In the genomic region with DNA sequence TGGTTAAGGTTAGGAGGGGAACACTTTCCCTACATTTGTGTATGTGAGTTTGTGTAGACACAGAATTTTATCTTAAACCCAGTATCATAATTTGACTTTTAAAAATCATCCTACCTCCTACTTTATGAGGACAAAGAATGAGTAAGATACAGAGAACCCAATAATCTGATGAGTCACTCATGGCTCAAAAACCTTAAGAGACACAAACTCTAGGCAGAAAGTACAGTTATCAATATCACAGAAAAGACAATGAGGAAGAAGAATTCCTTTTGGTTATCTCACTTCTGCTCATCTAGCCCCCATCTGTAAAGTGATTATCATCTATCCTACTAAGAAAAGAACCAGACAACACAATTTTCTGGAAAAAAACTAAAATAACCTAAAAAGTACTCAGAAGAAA, we compare ENCODE assay signal across 1 cellular context.
TF ChIP-seq lines count a peak whose summit lies in the region.

No MANE protein-coding gene starts in this region.

TF ChIP-seq in K562, 482 proteins besides CTCF, POLR2A, EP300 and RAD21 (continued from another document and continues in another):
- TF ChIP-seq KDM2B (CRISPR knock-in tag; IDR thresholded peaks at IDR 0.05) (no peak), ZKSCAN1 (IDR thresholded peaks at IDR 0.05; ENCODE audit: low read depth, low read length) (no peak), PRMT5 (CRISPR knock-in tag; IDR thresholded peaks at IDR 0.05) (no peak), MBD1 (CRISPR knock-in tag; IDR thresholded peaks at IDR 0.05) (no peak), ZNF764 (CRISPR knock-in tag; IDR thresholded peaks at IDR 0.05; ENCODE audit: low read depth) (no peak), ZNF699 (CRISPR knock-in tag; IDR thresholded peaks at IDR 0.05; ENCODE audit: insufficient replicate concordance) (no peak), NFE2 (IDR thresholded peaks at IDR 0.05; ENCODE audit: low read depth) (peak; percentile 62), POLR3G (IDR thresholded peaks at IDR 0.05; ENCODE audit: extremely low read depth, insufficient read length, insufficient replicate concordance) (no peak), MCM5 (IDR thresholded peaks at IDR 0.05; ENCODE audit: low read depth) (no peak), ESRRB (CRISPR knock-in tag; IDR thresholded peaks at IDR 0.05; ENCODE audit: borderline replicate concordance) (no peak), DDX20 (tag; IDR thresholded peaks at IDR 0.05; ENCODE audit: low read depth) (no peak), SOX6 (IDR thresholded peaks at IDR 0.05) (peak; percentile 52; the same call in 1 of the 2 replicates), ZNF316 (IDR thresholded peaks at IDR 0.05) (peak; percentile 79), MITF (IDR thresholded peaks at IDR 0.05) (no peak), MTA3 (IDR thresholded peaks at IDR 0.05; ENCODE audit: borderline replicate concordance) (no peak), E2F6 (IDR thresholded peaks at IDR 0.05; ENCODE audit: borderline replicate concordance in 1 of 2, extremely low read depth in 1 of 2, insufficient read depth in 1 of 2, insufficient read length in 1 of 2, low read depth in 1 of 2, low read length in 1 of 2, poor library complexity in 1 of 2, severe bottlenecking in 1 of 2) (no peak), BRCA1 (IDR thresholded peaks at IDR 0.05) (no peak), BRCA1 (CRISPR knock-in tag; IDR thresholded peaks at IDR 0.05) (no peak), PHF21A (IDR thresholded peaks at IDR 0.05; ENCODE audit: borderline replicate concordance, low read depth) (no peak), ZC3H8 (IDR thresholded peaks at IDR 0.05) (no peak), ZNF282 (CRISPR knock-in tag; IDR thresholded peaks at IDR 0.05) (no peak), ZNF384 (IDR thresholded peaks at IDR 0.05; ENCODE audit: low read depth, low read length) (no peak), SMAD1 (IDR thresholded peaks at IDR 0.05; ENCODE audit: low read depth, low read length, partially characterized antibody) (no peak), SAP30 (IDR thresholded peaks at IDR 0.05; ENCODE audit: borderline replicate concordance, insufficient read depth, low read depth, low read length, poor library complexity, severe bottlenecking) (no peak), PRPF4 (IDR thresholded peaks at IDR 0.05; ENCODE audit: insufficient read depth, low read depth, low read length, poor library complexity, severe bottlenecking) (no peak), NR3C1 (CRISPR knock-in tag; IDR thresholded peaks at IDR 0.05) (no peak), FOXM1 (IDR thresholded peaks at IDR 0.05; ENCODE audit: low read depth) (no peak), FOXM1 (CRISPR knock-in tag; IDR thresholded peaks at IDR 0.05; ENCODE audit: low read depth) (no peak), EZH2 (IDR thresholded peaks at IDR 0.05; ENCODE audit: borderline replicate concordance, low read depth, low read length) (no peak), ZBTB49 (CRISPR knock-in tag; IDR thresholded peaks at IDR 0.05; ENCODE audit: borderline replicate concordance) (no peak), E2F3 (CRISPR knock-in tag; IDR thresholded peaks at IDR 0.05) (no peak), FOXA1 (IDR thresholded peaks at IDR 0.05; ENCODE audit: borderline replicate concordance) (no peak), ZNF263 (CRISPR knock-in tag; IDR thresholded peaks at IDR 0.05; ENCODE audit: borderline replicate concordance) (no peak), ZBTB8A (IDR thresholded peaks at IDR 0.05; ENCODE audit: partially characterized antibody) (no peak), CREM (IDR thresholded peaks at IDR 0.05; ENCODE audit: low read depth) (no peak), NUFIP1 (IDR thresholded peaks at IDR 0.05; ENCODE audit: partially characterized antibody) (no peak), SIRT6 (IDR thresholded peaks at IDR 0.05; ENCODE audit: low read depth, low read length) (no peak), ZBED1 (IDR thresholded peaks at IDR 0.05) (no peak), SP2 (IDR thresholded peaks at IDR 0.05; ENCODE audit: extremely low read depth, low read depth, low read length, poor library complexity, severe bottlenecking) (no peak), PPARD (CRISPR knock-in tag; IDR thresholded peaks at IDR 0.05) (no peak), MEF2D (tag; conservative IDR thresholded peaks at IDR 0.05; ENCODE audit: low read depth) (no peak)
- TF ChIP-seq, protein P1, sequence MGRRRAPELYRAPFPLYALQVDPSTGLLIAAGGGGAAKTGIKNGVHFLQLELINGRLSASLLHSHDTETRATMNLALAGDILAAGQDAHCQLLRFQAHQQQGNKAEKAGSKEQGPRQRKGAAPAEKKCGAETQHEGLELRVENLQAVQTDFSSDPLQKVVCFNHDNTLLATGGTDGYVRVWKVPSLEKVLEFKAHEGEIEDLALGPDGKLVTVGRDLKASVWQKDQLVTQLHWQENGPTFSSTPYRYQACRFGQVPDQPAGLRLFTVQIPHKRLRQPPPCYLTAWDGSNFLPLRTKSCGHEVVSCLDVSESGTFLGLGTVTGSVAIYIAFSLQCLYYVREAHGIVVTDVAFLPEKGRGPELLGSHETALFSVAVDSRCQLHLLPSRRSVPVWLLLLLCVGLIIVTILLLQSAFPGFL (CRISPR knock-in tag; IDR thresholded peaks at IDR 0.05) = no peak
- TF ChIP-seq, protein P2, sequence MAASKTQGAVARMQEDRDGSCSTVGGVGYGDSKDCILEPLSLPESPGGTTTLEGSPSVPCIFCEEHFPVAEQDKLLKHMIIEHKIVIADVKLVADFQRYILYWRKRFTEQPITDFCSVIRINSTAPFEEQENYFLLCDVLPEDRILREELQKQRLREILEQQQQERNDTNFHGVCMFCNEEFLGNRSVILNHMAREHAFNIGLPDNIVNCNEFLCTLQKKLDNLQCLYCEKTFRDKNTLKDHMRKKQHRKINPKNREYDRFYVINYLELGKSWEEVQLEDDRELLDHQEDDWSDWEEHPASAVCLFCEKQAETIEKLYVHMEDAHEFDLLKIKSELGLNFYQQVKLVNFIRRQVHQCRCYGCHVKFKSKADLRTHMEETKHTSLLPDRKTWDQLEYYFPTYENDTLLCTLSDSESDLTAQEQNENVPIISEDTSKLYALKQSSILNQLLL (CRISPR knock-in tag; IDR thresholded peaks at IDR 0.05; ENCODE audit: borderline replicate concordance) = no peak
- TF ChIP-seq, protein P3, sequence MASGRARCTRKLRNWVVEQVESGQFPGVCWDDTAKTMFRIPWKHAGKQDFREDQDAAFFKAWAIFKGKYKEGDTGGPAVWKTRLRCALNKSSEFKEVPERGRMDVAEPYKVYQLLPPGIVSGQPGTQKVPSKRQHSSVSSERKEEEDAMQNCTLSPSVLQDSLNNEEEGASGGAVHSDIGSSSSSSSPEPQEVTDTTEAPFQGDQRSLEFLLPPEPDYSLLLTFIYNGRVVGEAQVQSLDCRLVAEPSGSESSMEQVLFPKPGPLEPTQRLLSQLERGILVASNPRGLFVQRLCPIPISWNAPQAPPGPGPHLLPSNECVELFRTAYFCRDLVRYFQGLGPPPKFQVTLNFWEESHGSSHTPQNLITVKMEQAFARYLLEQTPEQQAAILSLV (tag; IDR thresholded peaks at IDR 0.05) = no peak
- TF ChIP-seq, protein P4, sequence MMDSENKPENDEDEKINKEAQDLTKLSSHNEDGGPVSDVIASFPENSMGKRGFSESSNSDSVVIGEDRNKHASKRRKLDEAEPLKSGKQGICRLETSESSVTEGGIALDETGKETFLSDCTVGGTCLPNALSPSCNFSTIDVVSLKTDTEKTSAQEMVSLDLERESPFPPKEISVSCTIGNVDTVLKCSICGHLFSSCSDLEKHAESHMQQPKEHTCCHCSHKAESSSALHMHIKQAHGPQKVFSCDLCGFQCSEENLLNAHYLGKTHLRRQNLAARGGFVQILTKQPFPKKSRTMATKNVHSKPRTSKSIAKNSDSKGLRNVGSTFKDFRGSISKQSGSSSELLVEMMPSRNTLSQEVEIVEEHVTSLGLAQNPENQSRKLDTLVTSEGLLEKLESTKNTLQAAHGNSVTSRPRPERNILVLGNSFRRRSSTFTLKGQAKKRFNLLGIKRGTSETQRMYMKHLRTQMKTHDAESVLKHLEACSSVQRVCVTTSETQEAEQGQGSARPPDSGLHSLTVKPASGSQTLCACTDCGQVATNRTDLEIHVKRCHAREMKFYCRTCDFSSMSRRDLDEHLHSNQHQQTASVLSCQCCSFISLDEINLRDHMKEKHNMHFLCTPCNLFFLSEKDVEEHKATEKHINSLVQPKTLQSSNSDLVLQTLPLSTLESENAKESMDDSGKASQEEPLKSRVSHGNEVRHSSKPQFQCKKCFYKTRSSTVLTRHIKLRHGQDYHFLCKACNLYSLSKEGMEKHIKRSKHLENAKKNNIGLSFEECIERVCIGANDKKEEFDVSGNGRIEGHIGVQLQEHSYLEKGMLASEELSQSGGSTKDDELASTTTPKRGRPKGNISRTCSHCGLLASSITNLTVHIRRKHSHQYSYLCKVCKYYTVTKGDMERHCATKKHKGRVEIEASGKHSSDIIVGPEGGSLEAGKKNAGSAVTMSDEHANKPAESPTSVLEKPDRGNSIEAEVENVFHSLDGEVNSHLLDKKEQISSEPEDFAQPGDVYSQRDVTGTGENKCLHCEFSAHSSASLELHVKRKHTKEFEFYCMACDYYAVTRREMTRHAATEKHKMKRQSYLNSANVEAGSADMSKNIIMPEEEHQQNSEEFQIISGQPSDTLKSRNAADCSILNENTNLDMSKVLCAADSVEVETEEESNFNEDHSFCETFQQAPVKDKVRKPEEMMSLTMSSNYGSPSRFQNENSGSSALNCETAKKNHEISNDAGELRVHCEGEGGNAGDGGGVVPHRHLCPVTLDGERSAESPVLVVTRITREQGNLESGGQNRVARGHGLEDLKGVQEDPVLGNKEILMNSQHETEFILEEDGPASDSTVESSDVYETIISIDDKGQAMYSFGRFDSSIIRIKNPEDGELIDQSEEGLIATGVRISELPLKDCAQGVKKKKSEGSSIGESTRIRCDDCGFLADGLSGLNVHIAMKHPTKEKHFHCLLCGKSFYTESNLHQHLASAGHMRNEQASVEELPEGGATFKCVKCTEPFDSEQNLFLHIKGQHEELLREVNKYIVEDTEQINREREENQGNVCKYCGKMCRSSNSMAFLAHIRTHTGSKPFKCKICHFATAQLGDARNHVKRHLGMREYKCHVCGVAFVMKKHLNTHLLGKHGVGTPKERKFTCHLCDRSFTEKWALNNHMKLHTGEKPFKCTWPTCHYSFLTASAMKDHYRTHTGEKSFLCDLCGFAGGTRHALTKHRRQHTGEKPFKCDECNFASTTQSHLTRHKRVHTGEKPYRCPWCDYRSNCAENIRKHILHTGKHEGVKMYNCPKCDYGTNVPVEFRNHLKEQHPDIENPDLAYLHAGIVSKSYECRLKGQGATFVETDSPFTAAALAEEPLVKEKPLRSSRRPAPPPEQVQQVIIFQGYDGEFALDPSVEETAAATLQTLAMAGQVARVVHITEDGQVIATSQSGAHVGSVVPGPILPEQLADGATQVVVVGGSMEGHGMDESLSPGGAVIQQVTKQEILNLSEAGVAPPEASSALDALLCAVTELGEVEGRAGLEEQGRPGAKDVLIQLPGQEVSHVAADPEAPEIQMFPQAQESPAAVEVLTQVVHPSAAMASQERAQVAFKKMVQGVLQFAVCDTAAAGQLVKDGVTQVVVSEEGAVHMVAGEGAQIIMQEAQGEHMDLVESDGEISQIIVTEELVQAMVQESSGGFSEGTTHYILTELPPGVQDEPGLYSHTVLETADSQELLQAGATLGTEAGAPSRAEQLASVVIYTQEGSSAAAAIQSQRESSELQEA (IDR thresholded peaks at IDR 0.05; ENCODE audit: low read depth) = no peak
